21 cellular contexts compared by ENCODE assay signal in the genomic region with DNA sequence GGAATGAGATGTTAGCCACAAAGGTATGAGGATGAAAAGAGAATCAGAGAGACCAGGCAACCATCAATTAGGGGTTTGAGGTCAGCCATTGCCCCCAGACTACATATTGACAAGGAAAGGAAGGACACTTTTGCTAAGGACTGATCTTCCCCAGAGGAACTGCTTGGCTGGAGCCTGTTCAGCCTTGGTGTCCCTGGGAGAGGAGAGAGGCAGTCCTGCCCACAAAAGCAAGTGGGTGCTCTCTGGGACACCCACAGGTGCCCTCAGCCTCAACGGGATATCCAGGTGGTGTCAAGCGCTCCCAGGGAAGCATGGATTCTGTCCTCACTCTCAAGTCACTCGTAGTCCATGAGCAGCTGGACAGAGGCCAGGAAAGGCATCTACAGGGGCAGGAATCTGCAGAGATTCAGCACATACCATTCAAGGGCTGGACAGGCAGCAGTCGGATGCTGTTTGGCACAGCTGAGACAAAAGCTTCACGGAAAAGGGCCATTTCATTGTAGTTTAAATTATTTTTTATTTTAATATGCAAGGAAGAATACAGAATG.
A peak's percentile ranks its signal among the peaks of the same experiment; 100 is the strongest.
DNase-seq lines count a peak whose midpoint lies in the region; FAIRE-seq and TF ChIP-seq lines count a peak whose summit lies in the region.
"Had no signal": no experiment of that assay in that cellular context is flagged by ENCODE, and none has a peak within 500 bp of the region (broad histone marks: within the 10 kb centered on the region; RNA-seq: fewer than 3 reads in every experiment).

No MANE protein-coding gene starts in this region.

- no peak for FAIRE-seq in bronchial epithelial cell (lab: Jason Lieb, UNC)
- FAIRE-seq: TTC549 had no signal

- H3K27me3 ChIP-seq in bronchial epithelial cell (ENCODE audit: control insufficient read depth, insufficient read depth, low read length), result no peaks in the 10 kb centered on the region
- H3K27me3 ChIP-seq: cardiac muscle cell had no signal

- no peak overlapping the region for H3K4me3 ChIP-seq in bronchial epithelial cell (ENCODE audit: low read depth, low read length)
- H3K4me3 ChIP-seq: cardiac muscle cell, left ventricle myocardium inferior, psoas muscle, SK-N-MC had no signal

- H3K36me3 ChIP-seq in bronchial epithelial cell (ENCODE audit: control insufficient read depth, insufficient read depth, low read length), result no peaks in the 10 kb centered on the region
- H3K36me3 ChIP-seq: cardiac muscle cell, left ventricle myocardium inferior had no signal

- no peak for TF ChIP-seq CTCF in bronchial epithelial cell (IDR thresholded peaks at IDR 0.05; ENCODE audit: insufficient read depth, low read length, severe bottlenecking)

- intact Hi-C loops in posterior vena cava (cut with DNase I), result no loop called here

- DNase-seq in D341Med (ENCODE audit: low spot score) (peak; percentile 8), LoVo (ENCODE audit: low spot score) (peak; percentile 18), bronchial epithelial cell (ENCODE audit: low read depth) (peak; percentile 20), myocyte (ENCODE audit: low read depth) (peak; percentile 68), occipital lobe (lab: John Stamatoyannopoulos, UW) (no peak), inferior parietal cortex (ENCODE audit: extremely low spot score) (no peak), posterior vena cava (ENCODE audit: low spot score) (no peak), AML-193 (lab: John Stamatoyannopoulos, UW) (no peak)
- DNase-seq: activated CD4-positive, alpha-beta T cell treated with anti-CD3 and anti-CD28 coated beads, Interleukin-2, amount 10 ng/mL, durations not matched to agents 7 days and 5 days; activated naive CD8-positive, alpha-beta T cell treated with anti-CD3 and anti-CD28 coated beads for 36 hours; activated T-cell treated with anti-CD3 and anti-CD28 coated beads, Interleukin-2, amount 50 U/mL, for 4 hours; effector CD8-positive, alpha-beta T cell; GOT3; left ventricle myocardium inferior; naive thymus-derived CD4-positive, alpha-beta T cell; NCI-H1694; NCI-H524; psoas muscle had no signal

Comparison
In these comparisons a context has a peak if more than half of its experiments do, and no peak if none do; other contexts are left out.
1. DNase-seq: peak in D341Med (single experiment), LoVo (single experiment), bronchial epithelial cell (single experiment) and myocyte (single experiment); none in occipital lobe (single experiment), inferior parietal cortex (single experiment), posterior vena cava (single experiment) and AML-193 (0 of 2).